In the genomic region with DNA sequence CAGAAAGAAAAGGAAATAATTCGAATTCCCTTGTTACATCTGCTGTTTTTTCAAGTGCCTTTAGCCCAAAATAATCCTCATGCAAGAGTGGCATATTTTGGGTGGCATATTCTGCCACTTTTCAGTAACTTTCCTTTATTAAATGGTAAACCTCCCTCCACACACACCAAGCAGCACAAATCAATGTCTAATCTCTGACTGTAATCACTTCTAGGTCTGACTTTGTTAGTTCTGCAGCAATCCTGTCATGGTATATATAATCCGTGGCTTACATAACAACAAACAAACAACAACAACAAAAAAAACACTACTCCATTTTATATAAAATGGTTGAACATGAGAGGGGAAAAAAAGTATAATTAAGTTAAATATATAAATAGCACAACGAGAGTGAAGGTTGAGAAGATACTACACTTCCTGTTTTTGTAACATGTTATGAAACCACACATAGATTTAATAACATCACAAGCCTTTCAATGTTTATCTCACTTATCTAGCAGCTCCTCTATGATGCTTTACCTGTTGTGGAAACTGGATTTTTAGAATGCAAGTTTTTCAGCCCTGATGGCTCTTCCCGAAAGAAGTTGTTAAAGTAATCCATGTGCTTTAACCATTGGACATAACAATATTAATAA, we compare ENCODE assay signal across 20 cellular contexts.
DNase-seq lines count a peak whose midpoint lies in the region; ATAC-seq lines count a peak whose summit lies in the region.
"Had no signal": no experiment of that assay in that cellular context is flagged by ENCODE, and none has a peak within 500 bp of the region (broad histone marks: within the 10 kb centered on the region; RNA-seq: fewer than 3 reads in every experiment).

No MANE protein-coding gene starts in this region.

- H3K4me1 ChIP-seq in BLaER1, result peaks cover 19% of the 10 kb centered on the region
- H3K4me1 ChIP-seq: heart left ventricle, parathyroid adenoma, Peyer's patch, testis had no signal

- H3K27me3 ChIP-seq in BLaER1, result no peaks in the 10 kb centered on the region
- H3K27me3 ChIP-seq: cardiac muscle cell, heart left ventricle, Peyer's patch, testis had no signal

- no peak overlapping the region for H3K4me3 ChIP-seq in BLaER1
- H3K4me3 ChIP-seq: cardiac muscle cell, heart left ventricle, Peyer's patch, testis had no signal

- ATAC-seq in GM19035 (IDR thresholded peaks at IDR 0.05; ENCODE audit: unreplicated experiment) (peak; percentile 55), HG03060 (IDR thresholded peaks at IDR 0.05; ENCODE audit: low read depth, unreplicated experiment) (peak; percentile 44)
- ATAC-seq: heart left ventricle, left lobe of liver, sciatic nerve had no signal

- peak overlapping the region; percentile 37 for H3K4me2 ChIP-seq in BLaER1

- peak overlapping the region; percentile 33; the same call in 1 of the 2 replicates for H3K27ac ChIP-seq in BLaER1
- H3K27ac ChIP-seq: cardiac muscle cell, heart left ventricle, parathyroid adenoma, Peyer's patch, testis, WERI-Rb-1 had no signal

- DNase-seq in NAMALWA (ENCODE audit: low spot score) (peak; percentile 71), amniotic stem cell (lab: John Stamatoyannopoulos, UW) (no peak), NCI-H510A (lab: John Stamatoyannopoulos, UW) (no peak)
- no peak for DNase-seq in activated CD4-positive, CD25-positive, alpha-beta regulatory T cell treated with anti-CD3 and anti-CD28 coated beads, Interleukin-2, amount 50 U/mL, for 72 hours
- DNase-seq in activated CD4-positive, alpha-beta T cell treated with anti-CD3 and anti-CD28 coated beads, Interleukin-2, amount 50 U/mL, for 48 hours, result no peak
- DNase-seq: activated CD4-positive, alpha-beta memory T cell treated with anti-CD3 and anti-CD28 coated beads for 36 hours; amygdala; heart left ventricle; NCI-H1694; Peyer's patch; T-helper 2 cell; testis; WERI-Rb-1 had no signal

- no peaks in the 10 kb centered on the region for H3K9me3 ChIP-seq in BLaER1
- H3K9me3 ChIP-seq: Peyer's patch, testis had no signal

- no peak overlapping the region for H3K9ac ChIP-seq in BLaER1
- H3K9ac ChIP-seq: parathyroid adenoma had no signal

- no peaks in the 10 kb centered on the region for H4K20me1 ChIP-seq in BLaER1

- H3K36me3 ChIP-seq in BLaER1, result no peaks in the 10 kb centered on the region
- H3K36me3 ChIP-seq: cardiac muscle cell, heart left ventricle, Peyer's patch, WERI-Rb-1 had no signal
